Comparison of ENCODE assay signal across 9 cellular contexts in the genomic region with DNA sequence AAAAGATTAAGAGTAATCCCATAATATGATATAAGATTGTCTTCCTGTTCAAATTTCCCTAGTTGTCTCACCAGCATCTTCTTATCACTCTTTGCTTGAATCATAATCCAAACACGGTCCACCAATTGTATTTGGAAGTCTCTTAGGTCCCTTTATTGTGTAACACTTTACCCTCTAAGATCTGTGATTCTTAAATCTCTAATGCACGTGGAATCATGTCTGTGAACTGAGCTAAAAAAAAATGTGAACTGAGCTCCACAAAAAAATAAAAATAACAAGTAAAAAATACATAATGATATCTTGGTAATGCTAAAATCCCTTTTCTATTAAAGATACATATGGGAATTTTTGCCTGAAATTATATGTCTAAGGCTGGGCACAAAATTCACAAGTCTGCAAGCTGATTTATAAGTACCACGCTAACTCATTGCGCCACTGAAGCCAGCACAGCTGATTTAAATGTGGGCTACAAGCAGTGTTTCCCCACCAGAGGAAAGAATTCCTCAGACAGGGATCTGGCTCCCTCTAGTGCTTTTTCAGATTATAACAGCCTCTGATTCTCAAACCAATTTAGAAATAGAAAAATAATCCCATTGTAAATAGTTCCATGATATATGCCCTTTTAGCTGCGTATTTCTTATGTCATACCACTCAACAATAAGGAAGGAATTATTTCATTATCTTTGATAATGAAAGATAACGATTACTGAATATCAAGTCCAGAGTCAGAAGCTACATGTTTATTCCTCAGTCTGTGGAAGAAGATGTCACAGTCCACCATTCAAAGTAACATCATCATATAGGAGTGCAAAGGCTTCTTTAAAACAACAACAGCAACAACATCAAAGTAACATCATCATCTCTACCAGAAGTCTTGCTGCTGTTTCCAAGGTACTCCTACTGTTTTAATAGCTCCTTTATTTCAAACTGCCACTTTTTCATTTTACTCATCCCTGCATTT. TPM values are rescaled to one million over a fixed set of nuclear protein-coding genes. Genes with fewer than 3 reads are reported as not detected.
A peak's percentile ranks its signal among the peaks of the same experiment; 100 is the strongest.
DNase-seq lines count a peak whose midpoint lies in the region; ATAC-seq and TF ChIP-seq lines count a peak whose summit lies in the region.
"Had no signal": no experiment of that assay in that cellular context is flagged by ENCODE, and none has a peak within 500 bp of the region (broad histone marks: within the 10 kb centered on the region; RNA-seq: fewer than 3 reads in every experiment).

No MANE protein-coding gene starts in this region.

- peaks cover 5% of the 10 kb centered on the region for H3K4me1 Mint-ChIP-seq in activated naive CD8-positive, alpha-beta T cell treated with anti-CD3 and anti-CD28 coated beads, Interleukin-2, amount 50 U/mL, for 24 hours

- no peak overlapping the region for H3K9ac ChIP-seq in OCI-LY1 (ENCODE audit: low read length)
- H3K9ac ChIP-seq: BLaER1 treated with 17β-estradiol and CSF1 and Interleukin-3, amounts not matched to agents 10 nM and 100 nM had no signal

- ATAC-seq in GM21723 (IDR thresholded peaks at IDR 0.05; ENCODE audit: unreplicated experiment) = peak; percentile 83
- peak; percentile 65 for ATAC-seq in activated naive CD8-positive, alpha-beta T cell treated with anti-CD3 and anti-CD28 coated beads, Interleukin-2, amount 50 U/mL, for 24 hours
- ATAC-seq in left cardiac atrium = peak; percentile 84 to 89

- H3K36me3 Mint-ChIP-seq in activated naive CD8-positive, alpha-beta T cell treated with anti-CD3 and anti-CD28 coated beads, Interleukin-2, amount 50 U/mL, for 24 hours (ENCODE audit: low read depth) = no peaks in the 10 kb centered on the region

- no peaks in the 10 kb centered on the region for H3K9me3 ChIP-seq in OCI-LY1 (ENCODE audit: low read length)
- H3K9me3 ChIP-seq: BLaER1 treated with 17β-estradiol and CSF1 and Interleukin-3, amounts not matched to agents 10 nM and 100 nM had no signal

- no peak overlapping the region for H3K4me3 ChIP-seq in OCI-LY1 (ENCODE audit: low read depth, low read length, poor library complexity, severe bottlenecking)
- H3K4me3 ChIP-seq: BLaER1 treated with 17β-estradiol and CSF1 and Interleukin-3, amounts not matched to agents 10 nM and 100 nM had no signal

- intact Hi-C loops in left cardiac atrium (cut with DNase I) = loop anchor here (2.0 to 10.0 kb wide), 2 partner anchors 1634 to 1642 kb away; no protein-coding TSS in a partner anchor

- DNase-seq in NCI-H187 treated with DMSO at 0.1 percent for 48 hours (lab: John Stamatoyannopoulos, UW) (peak; percentile 3), NCI-H187 (lab: John Stamatoyannopoulos, UW) (no peak), KBM-7 (peak; percentile 77), left cardiac atrium (peak; percentile 70), renal cortical epithelial cell (ENCODE audit: low read depth) (peak; percentile 71)
- DNase-seq in activated naive CD8-positive, alpha-beta T cell treated with anti-CD3 and anti-CD28 coated beads, Interleukin-2, amount 50 U/mL, for 24 hours = peak; percentile 25

- peak; percentile 69 for TF ChIP-seq CTCF in OCI-LY1 (IDR thresholded peaks at IDR 0.05; ENCODE audit: low read length)

- H3K27ac Mint-ChIP-seq in activated naive CD8-positive, alpha-beta T cell treated with anti-CD3 and anti-CD28 coated beads, Interleukin-2, amount 50 U/mL, for 24 hours = no peak overlapping the region

- no peaks in the 10 kb centered on the region for H3K27me3 ChIP-seq in OCI-LY1 (ENCODE audit: insufficient read depth, low read length)
- H3K27me3 ChIP-seq: BLaER1 treated with 17β-estradiol and CSF1 and Interleukin-3, amounts not matched to agents 10 nM and 100 nM had no signal

- no peak overlapping the region for H2AFZ ChIP-seq in OCI-LY1 (ENCODE audit: low read length)

- in situ Hi-C loops in KBM-7 (cut with MboI; ENCODE audit: low pct_unique_long_range_greater_than_20kb, low sequenced_read_pairs) = loop anchor here (25.0 kb wide), 1 partner anchor 1652 kb away; the partner anchor contains the start of gene MMADHC

- no peak overlapping the region for H3K27ac ChIP-seq in OCI-LY1 (ENCODE audit: low read depth, low read length, poor library complexity, severe bottlenecking)
- H3K27ac ChIP-seq: BLaER1 treated with 17β-estradiol and CSF1 and Interleukin-3, amounts not matched to agents 10 nM and 100 nM had no signal

- H3K4me3 Mint-ChIP-seq in activated naive CD8-positive, alpha-beta T cell treated with anti-CD3 and anti-CD28 coated beads, Interleukin-2, amount 50 U/mL, for 24 hours = no peak overlapping the region

- no peaks in the 10 kb centered on the region for H3K4me1 ChIP-seq in OCI-LY1 (ENCODE audit: insufficient read depth, low read length, severe bottlenecking)

- H3K4me2 ChIP-seq in OCI-LY1 (ENCODE audit: low read length) = no peak overlapping the region

- no peaks in the 10 kb centered on the region for H3K79me2 ChIP-seq in OCI-LY1 (ENCODE audit: insufficient read depth, low read length)

- H3K27me3 Mint-ChIP-seq in activated naive CD8-positive, alpha-beta T cell treated with anti-CD3 and anti-CD28 coated beads, Interleukin-2, amount 50 U/mL, for 24 hours = no peaks in the 10 kb centered on the region

- H3K36me3 ChIP-seq in OCI-LY1 (ENCODE audit: insufficient read depth, low read length) = no peaks in the 10 kb centered on the region
- H3K36me3 ChIP-seq: BLaER1 treated with 17β-estradiol and CSF1 and Interleukin-3, amounts not matched to agents 10 nM and 100 nM had no signal

- H4K20me1 ChIP-seq in OCI-LY1 (ENCODE audit: insufficient read depth, low read length) = no peaks in the 10 kb centered on the region
- H4K20me1 ChIP-seq: BLaER1 treated with 17β-estradiol and CSF1 and Interleukin-3, amounts not matched to agents 10 nM and 100 nM had no signal

- H3K9me2 ChIP-seq in OCI-LY1 (ENCODE audit: low read depth, low read length) = no peaks in the 10 kb centered on the region

- H3F3A ChIP-seq in OCI-LY1 (ENCODE audit: insufficient read depth, low read length) = no peaks in the 10 kb centered on the region

- no peaks in the 10 kb centered on the region for H3K9me3 Mint-ChIP-seq in activated naive CD8-positive, alpha-beta T cell treated with anti-CD3 and anti-CD28 coated beads, Interleukin-2, amount 50 U/mL, for 24 hours

RNA-seq across cellular contexts. Expression of gene RBM43, which starts 22.9 kb away (rescaled TPM):
- total RNA-seq in left cardiac atrium = 1 to 10 TPM; 2.0 to 3.1 TPM
- 3.6 and 10.4 TPM in 2 replicates for total RNA-seq in renal cortical epithelial cell

RNA-seq across cellular contexts. Expression of gene NMI, which starts 50.7 kb away (rescaled TPM):
- total RNA-seq in left cardiac atrium = 1 to 10 TPM; 5.9 to 7.7 TPM
- 23.9 and 51.1 TPM in 2 replicates for total RNA-seq in renal cortical epithelial cell

Comparison
In these comparisons a context has a peak if more than half of its experiments do, and no peak if none do; other contexts are left out.
1. DNase-seq: peak in NCI-H187 treated with DMSO at 0.1 percent for 48 hours (single experiment), KBM-7 (single experiment), activated naive CD8-positive, alpha-beta T cell treated with anti-CD3 and anti-CD28 coated beads, Interleukin-2, amount 50 U/mL, for 24 hours (single experiment), left cardiac atrium (single experiment) and renal cortical epithelial cell (single experiment); none in NCI-H187 (0 of 2).
2. Peak in every context shown above with its lines, with median percentiles within 50 percentile points of each other: ATAC-seq.